Comparison of ENCODE assay signal across 11 cellular contexts in genomic region chr1:217322834-217323233, GRCh38.
DNase-seq lines count a peak whose midpoint lies in the region; ATAC-seq, FAIRE-seq and TF ChIP-seq lines count a peak whose summit lies in the region.
"Had no signal": no experiment of that assay in that cellular context is flagged by ENCODE, and none has a peak within 500 bp of the region (broad histone marks: within the 10 kb centered on the region; RNA-seq: fewer than 3 reads in every experiment).

No MANE protein-coding gene starts in this region.

- H3K4me3 ChIP-seq in GM12864 (ENCODE audit: low read depth, low read length) (no peak overlapping the region), kidney (ENCODE audit: low read length in 2 of 2) (no peak overlapping the region)

- no peak overlapping the region for H3K27ac ChIP-seq in kidney (ENCODE audit: low read depth in 2 of 2, low read length in 2 of 2)

- POLR2A ChIA-PET in HEK293T (lab: Yijun Ruan, JAX) = no interaction called here

- H3K4me1 ChIP-seq in kidney (ENCODE audit: control insufficient read depth in 1 of 2, insufficient read depth in 1 of 2, low read depth in 1 of 2, low read length in 2 of 2) = no peaks in the 10 kb centered on the region

- no peak for FAIRE-seq in kidney (lab: Jason Lieb, UNC)

- intact Hi-C loops in kidney (cut with DNase I) = no loop called here

- H3K36me3 ChIP-seq in kidney (ENCODE audit: control insufficient read depth in 1 of 2, insufficient read depth in 2 of 2, low read length in 2 of 2) = no peaks in the 10 kb centered on the region

- no peaks in the 10 kb centered on the region for H3K9me3 ChIP-seq in kidney (ENCODE audit: control insufficient read depth in 1 of 2, low read length in 2 of 2)

- CTCF ChIA-PET in HEK293T (lab: Yijun Ruan, JAX) = no interaction called here

- no peak for TF ChIP-seq CTCF in GM12864 (IDR thresholded peaks at IDR 0.05; ENCODE audit: low read depth, low read length, missing control alignments)
- no peak for TF ChIP-seq CTCF in kidney (IDR thresholded peaks at IDR 0.05; ENCODE audit: borderline replicate concordance, extremely low read depth, insufficient read depth)

- ATAC-seq in GM19397 (IDR thresholded peaks at IDR 0.05; ENCODE audit: unreplicated experiment) = peak; percentile 100
- ATAC-seq in HG02870 (IDR thresholded peaks at IDR 0.05; ENCODE audit: unreplicated experiment) = peak; percentile 100
- peak; percentile 96 for ATAC-seq in HG03571 (IDR thresholded peaks at IDR 0.05; ENCODE audit: unreplicated experiment)

- H3K9ac ChIP-seq in kidney (ENCODE audit: low read length in 2 of 2) = no peak overlapping the region

- DNase-seq in GM12864 (ENCODE audit: low read depth) (peak; percentile 27), kidney (no peak), GDM1 (lab: John Stamatoyannopoulos, UW) (no peak), HEK293T (ENCODE audit: extremely low spot score) (no peak), GF-D8 (lab: John Stamatoyannopoulos, UW) (no peak)
- DNase-seq: ACHN; activated T-cell treated with anti-CD3 and anti-CD28 coated beads, Interleukin-2, amount 50 U/mL, for 24 hours; T-helper 2 cell had no signal

TF ChIP-seq in HEK293T, 16 proteins besides CTCF, POLR2A, EP300 and RAD21:
- TF ChIP-seq ARNT (IDR thresholded peaks at IDR 0.05) = no peak
- no peak for TF ChIP-seq L3MBTL2 (conservative IDR thresholded peaks at IDR 0.05)
- no peak for TF ChIP-seq HDGF (IDR thresholded peaks at IDR 0.05; ENCODE audit: borderline replicate concordance)
- TF ChIP-seq ELF4 (IDR thresholded peaks at IDR 0.05) = no peak
- TF ChIP-seq SUZ12 (IDR thresholded peaks at IDR 0.05) = no peak
- no peak for TF ChIP-seq FOXA1 (IDR thresholded peaks at IDR 0.05)
- no peak for TF ChIP-seq FOXM1 (IDR thresholded peaks at IDR 0.05; ENCODE audit: borderline replicate concordance)
